Comparison of ENCODE assay signal across 35 cellular contexts in genomic region chr20:22915512-22915911, GRCh38.
"Had no signal": no experiment of that assay in that cellular context is flagged by ENCODE, and none has a peak within 500 bp of the region (broad histone marks: within the 10 kb centered on the region; RNA-seq: fewer than 3 reads in every experiment).

No MANE protein-coding gene starts in this region.

- H3K4me2 ChIP-seq: KMS-11 had no signal

- H3K27ac ChIP-seq: KMS-11 had no signal

- H3K9ac ChIP-seq: KMS-11 had no signal

- DNase-seq: Karpas-422, Kasumi-1, MG63, MM.1S, MV-4-11, NCI-H1048, NCI-H1092, NCI-H1092 treated with DMSO at 0.1 percent for 48 hours, NCI-H1105, NCI-H1105 treated with DMSO at 0.1 percent for 48 hours, NCI-H1417, NCI-H1417 treated with DMSO at 0.1 percent for 48 hours, NCI-H1436, NCI-H1436 treated with DMSO at 0.1 percent for 48 hours, NCI-H146, NCI-H1694, NCI-H1694 treated with DMSO at 0.1 percent for 48 hours, NCI-H187, NCI-H187 treated with DMSO at 0.1 percent for 48 hours, NCI-H1930, NCI-H2029, NCI-H2029 treated with DMSO at 0.1 percent for 48 hours, NCI-H2081, NCI-H2081 treated with DMSO at 0.1 percent for 48 hours, NCI-H2107, NCI-H2171, NCI-H2171 treated with DMSO at 0.1 percent for 48 hours, NCI-H2227 treated with DMSO at 0.1 percent for 48 hours, NCI-H226, NCI-H345, NCI-H446, NCI-H446 treated with DMSO at 0.1 percent for 48 hours, NCI-H510A, NCI-H510A treated with DMSO at 0.1 percent for 48 hours had no signal

- H3K27me3 ChIP-seq: MG63 had no signal

- H3K9me3 ChIP-seq: MG63 had no signal

- H3K4me3 ChIP-seq: MG63 had no signal

- H3K36me3 ChIP-seq: MG63 had no signal
